In the genomic region with DNA sequence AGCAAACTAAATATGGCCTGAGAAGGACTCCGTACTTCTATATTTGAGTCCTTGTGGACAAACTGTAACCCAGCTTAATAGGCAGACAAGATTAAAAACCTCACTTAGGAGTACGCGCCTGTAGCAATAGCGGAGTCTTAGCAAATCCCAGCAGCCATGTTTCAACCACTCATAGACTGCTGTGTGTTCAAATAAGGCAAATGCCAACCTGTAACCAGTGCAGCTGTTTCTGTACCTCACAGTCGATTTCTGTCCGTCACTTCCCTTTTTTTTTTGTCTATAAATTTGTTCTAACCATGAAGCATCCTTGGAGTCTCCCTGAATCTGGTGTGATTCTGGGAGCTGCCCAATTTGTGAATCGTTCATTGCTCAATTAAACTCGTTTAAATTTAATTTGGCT, we compare ENCODE assay signal across 23 cellular contexts.
"Had no signal": no experiment of that assay in that cellular context is flagged by ENCODE, and none has a peak within 500 bp of the region (broad histone marks: within the 10 kb centered on the region; RNA-seq: fewer than 3 reads in every experiment).

No MANE protein-coding gene starts in this region.

- H3K4me3 ChIP-seq: breast epithelium, gastrocnemius medialis, heart left ventricle, right atrium auricular region, skin epidermis, transverse colon had no signal

- H3K9me3 ChIP-seq: breast epithelium, gastrocnemius medialis, right atrium auricular region, transverse colon had no signal

- H3K36me3 ChIP-seq: breast epithelium, gastrocnemius medialis, heart left ventricle, right atrium auricular region, transverse colon had no signal

- H3K36me3 Mint-ChIP-seq: immature natural killer cell; natural killer cell treated with Interleukin-12 subunit alpha and Interleukin-12 subunit beta and Interleukin-15 and Interleukin-18, amount 100 ng/mL, for 72 hours had no signal

- H3K27ac ChIP-seq: breast epithelium, epithelial cell of prostate, gastrocnemius medialis, right atrium auricular region, transverse colon had no signal

- DNase-seq: activated CD4-positive, alpha-beta T cell treated with anti-CD3 and anti-CD28 coated beads, Interleukin-2, amount 50 U/mL, for 1 hour; activated CD8-positive, alpha-beta memory T cell treated with anti-CD3 and anti-CD28 coated beads for 24 hours; activated naive CD4-positive, alpha-beta T cell treated with Interleukin-2 at 50 U/mL for 16 hours; anterior cingulate cortex; dermis blood vessel endothelial cell; effector memory CD8-positive, alpha-beta T cell; gastrocnemius medialis; heart left ventricle; immature natural killer cell; nucleus accumbens; stimulated activated CD4-positive, alpha-beta T cell treated with anti-CD3 and anti-CD28 coated beads, Interleukin-15, amount 100 ng/mL, for 24 hours; stimulated activated CD4-positive, alpha-beta T cell treated with anti-CD3 and anti-CD28 coated beads, Interleukin-4, amount 100 ng/mL, for 1 hour; stimulated activated naive CD4-positive, alpha-beta T cell; substantia nigra; transverse colon had no signal

- ATAC-seq: activated CD4-positive, CD25-positive, alpha-beta regulatory T cell treated with anti-CD3 and anti-CD28 coated beads, Interleukin-2, amount 50 U/mL, for 24 hours; activated T-helper 17 cell treated with anti-CD3 and anti-CD28 coated beads, Interleukin-2, amount 50 U/mL, for 72 hours; effector memory CD8-positive, alpha-beta T cell; gastrocnemius medialis had no signal

- H3K27me3 Mint-ChIP-seq: activated T-helper 17 cell treated with anti-CD3 and anti-CD28 coated beads, Interleukin-2, amount 50 U/mL, for 72 hours; effector memory CD8-positive, alpha-beta T cell; natural killer cell treated with Interleukin-12 subunit alpha and Interleukin-12 subunit beta and Interleukin-15 and Interleukin-18, amount 100 ng/mL, for 72 hours; progenitor cell of endocrine pancreas had no signal

- H3K9me3 Mint-ChIP-seq: effector memory CD8-positive, alpha-beta T cell; immature natural killer cell; natural killer cell treated with Interleukin-12 subunit alpha and Interleukin-12 subunit beta and Interleukin-15 and Interleukin-18, amount 100 ng/mL, for 72 hours had no signal

- H3K4me3 Mint-ChIP-seq: activated T-helper 17 cell treated with anti-CD3 and anti-CD28 coated beads, Interleukin-2, amount 50 U/mL, for 72 hours; effector memory CD8-positive, alpha-beta T cell; immature natural killer cell; natural killer cell treated with Interleukin-12 subunit alpha and Interleukin-12 subunit beta and Interleukin-15 and Interleukin-18, amount 100 ng/mL, for 72 hours had no signal

- H3K27me3 ChIP-seq: breast epithelium, gastrocnemius medialis, heart left ventricle, right atrium auricular region, transverse colon had no signal

- H3K4me1 ChIP-seq: breast epithelium, gastrocnemius medialis, right atrium auricular region, transverse colon had no signal
